ENCODE assay signal across 8 cellular contexts in the genomic region with DNA sequence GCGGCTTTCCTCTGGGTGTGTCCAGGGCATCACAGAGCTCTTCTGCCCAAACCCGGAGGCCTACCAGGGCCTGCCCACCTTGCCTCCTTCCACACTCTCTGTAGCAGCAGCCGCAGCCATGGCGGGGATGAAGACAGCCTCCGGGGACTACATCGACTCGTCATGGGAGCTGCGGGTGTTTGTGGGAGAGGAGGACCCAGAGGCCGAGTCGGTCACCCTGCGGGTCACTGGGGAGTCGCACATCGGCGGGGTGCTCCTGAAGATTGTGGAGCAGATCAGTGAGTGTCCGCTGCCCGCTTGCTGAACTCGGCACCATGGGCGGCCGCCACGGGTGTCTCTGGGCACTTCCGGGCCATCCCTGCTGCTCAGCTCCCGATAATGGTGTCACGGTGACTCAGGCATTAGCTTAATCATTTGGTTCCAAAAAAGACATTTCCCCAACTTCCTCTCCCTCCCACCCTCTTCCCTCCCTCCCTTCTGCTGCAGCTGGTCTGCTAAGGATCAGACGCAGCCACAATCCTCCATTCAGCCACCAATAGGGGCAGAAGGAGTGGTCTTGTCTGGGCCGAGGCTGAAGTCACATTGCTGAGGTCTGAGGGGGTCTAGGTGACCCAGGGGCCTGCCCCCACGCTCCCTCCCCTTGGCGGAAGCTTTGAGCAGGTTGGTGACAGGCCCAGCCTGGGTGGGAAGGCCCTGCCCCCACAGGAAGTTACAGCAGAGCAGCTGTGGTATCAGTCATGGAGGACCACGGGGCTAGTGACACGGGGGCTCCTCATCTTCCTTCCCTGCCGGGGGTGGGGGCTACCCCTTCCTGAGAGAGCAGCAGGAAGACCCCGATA. TPM values are rescaled to one million over a fixed set of nuclear protein-coding genes. Genes with fewer than 3 reads are reported as not detected.
DNase-seq lines count a peak whose midpoint lies in the region; TF ChIP-seq lines count a peak whose summit lies in the region.

No MANE protein-coding gene starts in this region.

- H3F3A ChIP-seq in OCI-LY1 (ENCODE audit: insufficient read depth, low read length): no peaks in the 10 kb centered on the region

- 0 out of 2 replicates have a peak, but pooled peaks cover 8% of the 10 kb centered on the region for H3K4me1 ChIP-seq in HEK293 (ENCODE audit: control insufficient read depth, insufficient read depth, low read length)
- peaks cover 41% of the 10 kb centered on the region for H3K4me1 ChIP-seq in OCI-LY1 (ENCODE audit: insufficient read depth, low read length, severe bottlenecking)

- POLR2A ChIA-PET in HEK293 (lab: Yijun Ruan, JAX): interaction anchor here (0.7 to 4.7 kb wide), 5 partner anchors 19 to 77 kb away, joined by 3 to 32 read pairs (median 5); partner anchors contain the start of genes BAD, FKBP2, NUDT22 and STIP1

- CTCF ChIA-PET in HEK293 (lab: Yijun Ruan, JAX): interaction anchor here (0.5 to 4.7 kb wide), 4 partner anchors 31 to 148 kb away, joined by 3 to 78 read pairs (median 11); partner anchors contain the start of gene CATSPERZ

- H3K9me3 ChIP-seq in HEK293 (ENCODE audit: control insufficient read depth, insufficient read depth, low read depth, low read length) (no peaks in the 10 kb centered on the region), OCI-LY1 (ENCODE audit: low read length) (no peaks in the 10 kb centered on the region)

- peak overlapping the region; percentile 90 for H3K4me2 ChIP-seq in OCI-LY1 (ENCODE audit: low read length)

- peaks cover 0 to 47% of the 10 kb centered on the region in 2 experiments; a peak in 2 of 3 replicates for H3K36me3 ChIP-seq in HEK293 (ENCODE audit: control insufficient read depth in 2 of 2, insufficient read depth in 1 of 2, low read length in 2 of 2)
- peaks cover 67% of the 10 kb centered on the region for H3K36me3 ChIP-seq in OCI-LY1 (ENCODE audit: insufficient read depth, low read length)

- no peaks in the 10 kb centered on the region for H3K27me3 ChIP-seq in OCI-LY1 (ENCODE audit: insufficient read depth, low read length)

- peak overlapping the region; percentile 80 for H3K9ac ChIP-seq in OCI-LY1 (ENCODE audit: low read length)

- no peaks in the 10 kb centered on the region for H3K9me2 ChIP-seq in OCI-LY1 (ENCODE audit: low read depth, low read length)

- H3K27ac ChIP-seq in HEK293 (ENCODE audit: extremely low read depth, low read depth, low read length) (no peak overlapping the region), OCI-LY1 (ENCODE audit: low read depth, low read length, poor library complexity, severe bottlenecking) (peak overlapping the region; percentile 82)

- TF ChIP-seq CTCF in HEK293 (tag by site-specific recombination; IDR thresholded peaks at IDR 0.05): no peak
- TF ChIP-seq CTCF in OCI-LY1 (IDR thresholded peaks at IDR 0.05; ENCODE audit: low read length): no peak

- H3K79me2 ChIP-seq in OCI-LY1 (ENCODE audit: insufficient read depth, low read length): no peaks in the 10 kb centered on the region

- DNase-seq in GF-D8 (lab: John Stamatoyannopoulos, UW) (peak; percentile 85), activated T-helper 1 cell treated with Interleukin-2 at 50 U/mL for 16 hours (ENCODE audit: low read depth) (peak; percentile 63), glomerular visceral epithelial cell (ENCODE audit: extremely low spot score) (peak; percentile 35), smooth muscle cell of the brain vasculature (ENCODE audit: low read depth, low spot score) (peak; percentile 24), NCI-H748 treated with DMSO at 0.1 percent for 48 hours (lab: John Stamatoyannopoulos, UW) (no peak), mesenteric fat pad (ENCODE audit: low spot score) (no peak)

- no peaks in the 10 kb centered on the region for H4K20me1 ChIP-seq in OCI-LY1 (ENCODE audit: insufficient read depth, low read length)

- H3K4me3 ChIP-seq in HEK293 (ENCODE audit: low read depth, low read length): no peak overlapping the region
- peak overlapping the region; percentile 66 for H3K4me3 ChIP-seq in OCI-LY1 (ENCODE audit: low read depth, low read length, poor library complexity, severe bottlenecking)

- H2AFZ ChIP-seq in OCI-LY1 (ENCODE audit: low read length): no peak overlapping the region

TF ChIP-seq in HEK293, 187 proteins besides CTCF, POLR2A, EP300 and RAD21:
- TF ChIP-seq, protein P1, sequence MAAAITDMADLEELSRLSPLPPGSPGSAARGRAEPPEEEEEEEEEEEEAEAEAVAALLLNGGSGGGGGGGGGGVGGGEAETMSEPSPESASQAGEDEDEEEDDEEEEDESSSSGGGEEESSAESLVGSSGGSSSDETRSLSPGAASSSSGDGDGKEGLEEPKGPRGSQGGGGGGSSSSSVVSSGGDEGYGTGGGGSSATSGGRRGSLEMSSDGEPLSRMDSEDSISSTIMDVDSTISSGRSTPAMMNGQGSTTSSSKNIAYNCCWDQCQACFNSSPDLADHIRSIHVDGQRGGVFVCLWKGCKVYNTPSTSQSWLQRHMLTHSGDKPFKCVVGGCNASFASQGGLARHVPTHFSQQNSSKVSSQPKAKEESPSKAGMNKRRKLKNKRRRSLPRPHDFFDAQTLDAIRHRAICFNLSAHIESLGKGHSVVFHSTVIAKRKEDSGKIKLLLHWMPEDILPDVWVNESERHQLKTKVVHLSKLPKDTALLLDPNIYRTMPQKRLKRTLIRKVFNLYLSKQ (tag by site-specific recombination; IDR thresholded peaks at IDR 0.05; ENCODE audit: borderline replicate concordance): no peak
- TF ChIP-seq ZNF707 (tag by site-specific recombination; IDR thresholded peaks at IDR 0.05) (no peak), SP2 (tag by site-specific recombination; IDR thresholded peaks at IDR 0.05) (0 out of 2 replicates have a peak, but pooled peaks have one; percentile 10), ZSCAN30 (tag by site-specific recombination; IDR thresholded peaks at IDR 0.05) (no peak), ZNF239 (tag by site-specific recombination; IDR thresholded peaks at IDR 0.05) (no peak), ZNF580 (tag by site-specific recombination; IDR thresholded peaks at IDR 0.05) (no peak)

RNA-seq across cellular contexts. Expression of gene FERMT3, which starts 0.9 kb away (rescaled TPM):
- total RNA-seq in mesenteric fat pad: 58.9 TPM

RNA-seq across cellular contexts. Expression of gene TRPT1, which starts 18.5 kb away (rescaled TPM):
- 32.7 TPM for total RNA-seq in mesenteric fat pad

RNA-seq across cellular contexts. Expression of gene NUDT22, which starts 18.6 kb away (rescaled TPM):
- 45.8 TPM for total RNA-seq in mesenteric fat pad

RNA-seq across cellular contexts. Expression of gene STIP1, which starts 21.5 kb away (rescaled TPM):
- total RNA-seq in mesenteric fat pad: 113 TPM

RNA-seq across cellular contexts. Expression of gene DNAJC4, which starts 22.9 kb away (rescaled TPM):
- total RNA-seq in mesenteric fat pad: 20.4 TPM

Comparison
In these comparisons a context has a peak if more than half of its experiments do, and no peak if none do; other contexts are left out.
1. DNase-seq: peak in GF-D8 (single experiment), activated T-helper 1 cell treated with Interleukin-2 at 50 U/mL for 16 hours (single experiment), glomerular visceral epithelial cell (single experiment) and smooth muscle cell of the brain vasculature (single experiment); none in NCI-H748 treated with DMSO at 0.1 percent for 48 hours (single experiment) and mesenteric fat pad (single experiment).